ENCODE assay signal across 22 cellular contexts in the genomic region with DNA sequence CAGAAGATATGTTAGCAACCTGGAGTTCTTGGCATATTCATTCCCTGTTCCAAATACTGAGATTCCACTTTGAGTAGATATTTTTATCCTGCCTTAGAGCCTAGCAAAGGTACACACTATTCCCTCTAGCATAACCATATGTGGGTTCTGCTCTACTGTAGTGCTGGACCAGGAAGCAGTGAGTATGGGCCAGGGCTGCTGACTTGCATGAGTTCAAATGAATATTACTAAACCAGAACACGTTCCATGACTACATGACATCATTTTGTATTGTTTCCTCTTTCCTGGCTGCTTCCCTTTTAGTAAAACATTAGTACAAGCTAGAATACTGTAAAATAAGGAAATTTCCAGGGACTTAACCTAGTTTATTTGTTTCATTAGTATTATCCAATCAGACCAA. TPM values are rescaled to one million over a fixed set of nuclear protein-coding genes. Genes with fewer than 3 reads are reported as not detected.
DNase-seq lines count a peak whose midpoint lies in the region; ATAC-seq and TF ChIP-seq lines count a peak whose summit lies in the region.
"Had no signal": no experiment of that assay in that cellular context is flagged by ENCODE, and none has a peak within 500 bp of the region (broad histone marks: within the 10 kb centered on the region; RNA-seq: fewer than 3 reads in every experiment).

No MANE protein-coding gene starts in this region.

- intact Hi-C loops in esophagus muscularis mucosa (cut with DNase I), result no loop called here
- intact Hi-C loops in left lung (cut with DNase I), result no loop called here
- intact Hi-C loops in left colon (cut with DNase I, micrococcal nuclease), result no loop called here

- peak; percentile 37 for DNase-seq in AG10803 (ENCODE audit: low read depth)
- DNase-seq in MV-4-11 (lab: John Stamatoyannopoulos, UW), result peak; percentile 80
- no peak for DNase-seq in esophagus muscularis mucosa (ENCODE audit: extremely low spot score)
- peak in 1 of 2 donors; percentile 47 for DNase-seq in left lung
- no peak for DNase-seq in left colon
- DNase-seq: activated CD4-positive, alpha-beta T cell treated with anti-CD3 and anti-CD28 coated beads for 36 hours; activated naive CD4-positive, alpha-beta T cell treated with anti-CD3 and anti-CD28 coated beads, Interleukin-2, amount 50 U/mL, for 16 hours; activated T-cell treated with anti-CD3 and anti-CD28 coated beads, Interleukin-2, amount 50 U/mL, for 72 hours; caudate nucleus; EL; naive B cell; NCI-H1436 treated with DMSO at 0.1 percent for 48 hours; NCI-H510A treated with DMSO at 0.1 percent for 48 hours; occipital lobe; stimulated activated CD4-positive, alpha-beta T cell treated with anti-CD3 and anti-CD28 coated beads, Interleukin-12 subunit alpha, Interleukin-12 subunit beta, amount 100 ng/mL, for 4 hours had no signal

- peak; percentile 74 for ATAC-seq in left lung
- ATAC-seq in left colon, result no peak
- no peak for ATAC-seq in GM18873 (IDR thresholded peaks at IDR 0.05; ENCODE audit: low FRiP score, unreplicated experiment)
- ATAC-seq in HG02938 (IDR thresholded peaks at IDR 0.05; ENCODE audit: unreplicated experiment), result no peak
- ATAC-seq in HG03108 (IDR thresholded peaks at IDR 0.05; ENCODE audit: unreplicated experiment), result no peak
- ATAC-seq: activated CD4-positive, alpha-beta T cell treated with anti-CD3 and anti-CD28 coated beads for 36 hours; activated T-cell treated with anti-CD3 and anti-CD28 coated beads, Interleukin-2, amount 50 U/mL, for 72 hours had no signal

- H3K27me3 ChIP-seq in esophagus muscularis mucosa (no peaks in the 10 kb centered on the region), left lung (no peaks in the 10 kb centered on the region)
- H3K27me3 ChIP-seq: BLaER1 treated with 17β-estradiol and CSF1 and Interleukin-3, amounts not matched to agents 10 nM and 100 nM had no signal

- H3K9me3 ChIP-seq in esophagus muscularis mucosa, result no peaks in the 10 kb centered on the region
- H3K9me3 ChIP-seq in left lung, result no peaks in the 10 kb centered on the region

- 8% methylated on average over 1 of the region's 1 CpG for WGBS in esophagus muscularis mucosa

- H3K4me3 ChIP-seq in AG10803 (ENCODE audit: low read length) (no peak overlapping the region), esophagus muscularis mucosa (no peak overlapping the region), left lung (no peak overlapping the region)
- H3K4me3 ChIP-seq: BLaER1 treated with 17β-estradiol and CSF1 and Interleukin-3, amounts not matched to agents 10 nM and 100 nM had no signal

- H3K4me1 ChIP-seq in esophagus muscularis mucosa, result peaks cover 0 to 13% (median 3%) of the 10 kb centered on the region in 4 donors
- H3K4me1 ChIP-seq in left lung, result no peaks in the 10 kb centered on the region

- no peak for TF ChIP-seq EP300 in esophagus muscularis mucosa (IDR thresholded peaks at IDR 0.05)

- TF ChIP-seq POLR2A in esophagus muscularis mucosa (IDR thresholded peaks at IDR 0.05; ENCODE audit: low read depth), result no peak

- H3K36me3 ChIP-seq in esophagus muscularis mucosa (no peaks in the 10 kb centered on the region), left lung (no peaks in the 10 kb centered on the region)
- H3K36me3 ChIP-seq: BLaER1 treated with 17β-estradiol and CSF1 and Interleukin-3, amounts not matched to agents 10 nM and 100 nM had no signal

- H3K27ac ChIP-seq in esophagus muscularis mucosa (replicated peaks in 1 of 4), result peak overlapping the region in 3 of 4 donors; percentile 44 to 46 (median 46)
- H3K27ac ChIP-seq in left lung, result no peak overlapping the region
- H3K27ac ChIP-seq: RWPE1 had no signal

- no peak for TF ChIP-seq CTCF in AG10803 (conservative IDR thresholded peaks at IDR 0.05; ENCODE audit: low read length)
- no peak for TF ChIP-seq CTCF in esophagus muscularis mucosa (IDR thresholded peaks at IDR 0.05)
- TF ChIP-seq CTCF in left lung (IDR thresholded peaks at IDR 0.05), result no peak

RNA-seq across cellular contexts. Expression of a gene that starts 41.1 kb away (rescaled TPM):
- under 1 TPM in 2 of 4 donors, not detected in 2; 0.17 to 0.42 TPM for total RNA-seq in esophagus muscularis mucosa
- under 1 TPM; 0.13 to 0.20 TPM for total RNA-seq in left lung
- total RNA-seq in left colon, result under 1 TPM in 1 of 2 donors, not detected in 1; 0.28 TPM
- total RNA-seq: A673; activated CD4-positive, alpha-beta T cell treated with anti-CD3 and anti-CD28 coated beads for 36 hours; activated T-cell treated with anti-CD3 and anti-CD28 coated beads, Interleukin-2, amount 50 U/mL, for 72 hours; mesenteric fat pad had no signal

Comparison
In these comparisons a context has a peak if more than half of its experiments do, and no peak if none do; other contexts are left out.
1. DNase-seq: peak in AG10803 (single experiment) and MV-4-11 (single experiment); none in esophagus muscularis mucosa (single experiment) and left colon (0 of 2).
2. H3K27ac ChIP-seq: peak in esophagus muscularis mucosa (3 of 4); none in left lung (0 of 2).